Comparison of ENCODE assay signal across 9 cellular contexts in the genomic region with DNA sequence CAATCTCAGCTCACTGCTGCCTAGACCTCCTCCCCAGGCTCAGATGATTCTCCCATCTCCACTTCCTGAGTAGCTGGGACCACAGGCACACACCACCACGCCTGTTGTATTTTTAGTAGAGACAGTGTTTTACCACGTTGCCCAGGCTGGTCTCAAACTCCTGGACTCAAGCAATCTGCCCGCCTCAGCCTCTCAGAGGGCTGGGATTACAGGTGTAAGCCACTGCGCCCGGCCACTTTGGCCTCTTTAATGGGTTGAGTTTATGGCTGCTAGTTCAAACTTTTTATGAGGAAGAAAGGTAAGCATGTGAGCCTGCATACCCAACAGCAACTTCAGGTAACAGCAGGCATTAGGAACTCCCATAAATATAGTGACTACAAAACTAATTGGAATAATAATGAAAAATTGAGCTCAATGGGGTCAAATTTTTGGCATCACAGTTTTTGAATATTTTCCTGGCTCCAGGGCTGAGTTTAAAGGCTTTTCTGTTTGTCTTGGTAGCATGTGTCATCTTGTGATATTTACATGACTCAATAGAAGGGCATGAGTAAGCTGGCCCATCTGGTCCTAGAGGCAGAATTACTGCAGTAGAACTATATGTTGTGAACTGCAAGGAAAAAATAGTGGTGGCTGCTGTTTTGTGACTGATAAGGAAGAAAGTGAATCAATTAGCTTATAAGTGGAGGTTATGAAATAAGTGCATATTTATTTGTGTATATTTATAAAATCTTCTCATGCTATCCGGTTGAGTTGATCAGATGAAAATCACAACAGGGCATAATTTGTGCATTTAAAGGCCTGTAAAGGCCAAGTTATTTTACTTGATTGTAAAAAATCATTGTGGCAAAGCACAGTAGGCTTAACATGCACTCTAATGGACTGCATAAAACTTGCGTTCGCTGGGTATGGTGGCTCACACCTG. TPM values are rescaled to one million over a fixed set of nuclear protein-coding genes. Genes with fewer than 3 reads are reported as not detected.
DNase-seq lines count a peak whose midpoint lies in the region; TF ChIP-seq lines count a peak whose summit lies in the region.
"Had no signal": no experiment of that assay in that cellular context is flagged by ENCODE, and none has a peak within 500 bp of the region (broad histone marks: within the 10 kb centered on the region; RNA-seq: fewer than 3 reads in every experiment).

No MANE protein-coding gene starts in this region.

- H3K4me3 ChIP-seq in tibial nerve, result no peak overlapping the region
- H3K4me3 ChIP-seq: BLaER1 had no signal

- peaks cover 0 to 46% (median 5%) of the 10 kb centered on the region in 3 donors for H3K36me3 ChIP-seq in tibial nerve

- H3K27ac ChIP-seq in tibial nerve, result peak overlapping the region in 2 of 4 donors; percentile 21 to 62
- H3K27ac ChIP-seq: BLaER1 had no signal

- DNase-seq in SIG-M5 treated with dmso at 0.1 percent for 504 hours (lab: John Stamatoyannopoulos, UW; ENCODE audit: unreplicated experiment), result peak; percentile 61
- no peak for DNase-seq in SIG-M5 (lab: John Stamatoyannopoulos, UW)
- peak; percentile 89 for DNase-seq in RKO (ENCODE audit: low spot score)
- DNase-seq in epidermal melanocyte (ENCODE audit: insufficient read length, low spot score), result peak; percentile 93
- DNase-seq in smooth muscle cell of the brain vasculature (ENCODE audit: low read depth, low spot score), result peak; percentile 60
- DNase-seq in stimulated activated CD8-positive, alpha-beta memory T cell treated with anti-CD3 and anti-CD28 coated beads, Interleukin-4, amount 100 ng/mL, for 48 hours, result no peak
- no peak for DNase-seq in tibial nerve (ENCODE audit: low spot score in 2 of 2)
- DNase-seq in cerebellum (ENCODE audit: low spot score), result no peak

- WGBS in tibial nerve, 2 donors, result 85 to 86% methylated on average over 8 of the region's 8 CpGs

- no peaks in the 10 kb centered on the region for H3K27me3 ChIP-seq in tibial nerve
- H3K27me3 ChIP-seq: BLaER1 had no signal

- H3K4me1 ChIP-seq in tibial nerve, result peaks cover 0 to 4% (median 0%) of the 10 kb centered on the region in 4 donors

- no peak for TF ChIP-seq POLR2A in tibial nerve (IDR thresholded peaks at IDR 0.05)

- no peaks in the 10 kb centered on the region for H3K9me3 ChIP-seq in tibial nerve
- H3K9me3 ChIP-seq: BLaER1 had no signal

- TF ChIP-seq EP300 in tibial nerve (IDR thresholded peaks at IDR 0.05), result no peak

- no peak for TF ChIP-seq CTCF in tibial nerve (IDR thresholded peaks at IDR 0.05)

RNA-seq across cellular contexts. Expression of a gene that starts 24.8 kb away (rescaled TPM):
- 10 to 100 TPM; 20.7 to 57.9 (median 34.2) TPM for total RNA-seq in tibial nerve
- total RNA-seq in cerebellum, result 8.4 TPM

Comparison
In these comparisons a context has a peak if more than half of its experiments do, and no peak if none do; other contexts are left out.
1. DNase-seq: peak in SIG-M5 treated with dmso at 0.1 percent for 504 hours (single experiment), RKO (single experiment), epidermal melanocyte (single experiment) and smooth muscle cell of the brain vasculature (single experiment); none in SIG-M5 (single experiment), stimulated activated CD8-positive, alpha-beta memory T cell treated with anti-CD3 and anti-CD28 coated beads, Interleukin-4, amount 100 ng/mL, for 48 hours (single experiment), tibial nerve (0 of 2) and cerebellum (single experiment).